Comparison of ENCODE assay signal across 34 cellular contexts in the genomic region with DNA sequence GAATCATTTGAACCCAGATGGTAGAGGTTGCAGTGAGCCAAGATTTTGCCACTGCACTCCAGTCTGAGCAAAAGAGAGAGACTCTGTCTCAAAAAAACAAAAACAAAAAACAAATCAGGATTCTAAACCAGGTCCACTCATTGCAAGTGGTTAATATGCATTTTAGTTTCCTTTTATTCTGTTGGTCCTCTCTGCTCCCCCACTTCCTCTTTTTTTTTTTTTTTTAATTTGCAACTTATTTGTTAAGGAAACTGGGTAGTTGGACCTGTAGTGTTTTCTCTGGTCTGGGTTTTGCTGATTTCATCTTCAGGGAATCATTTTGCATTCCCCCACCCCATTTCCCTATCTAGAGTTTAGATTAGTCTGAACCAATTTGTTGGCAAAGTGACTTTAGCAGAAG. TPM values are rescaled to one million over a fixed set of nuclear protein-coding genes. Genes with fewer than 3 reads are reported as not detected.
DNase-seq lines count a peak whose midpoint lies in the region; ATAC-seq, FAIRE-seq and TF ChIP-seq lines count a peak whose summit lies in the region.
"Had no signal": no experiment of that assay in that cellular context is flagged by ENCODE, and none has a peak within 500 bp of the region (broad histone marks: within the 10 kb centered on the region; RNA-seq: fewer than 3 reads in every experiment).

No MANE protein-coding gene starts in this region.

- H3K27ac Mint-ChIP-seq in memory B cell: no peak overlapping the region
- H3K27ac Mint-ChIP-seq in activated T-helper 1 cell treated with anti-CD3 and anti-CD28 coated beads, Interleukin-12 subunit alpha, Interleukin-12 subunit beta, Interleukin-2, Interleukin-4 antibody, amounts not matched to agents 30 ng/mL and 10 ng/mL and 1 ng/mL, durations not matched to agents 14 hours and 24 hours and 36 hours: no peak overlapping the region
- H3K27ac Mint-ChIP-seq: activated CD8-positive, alpha-beta memory T cell treated with anti-CD3 and anti-CD28 coated beads, Interleukin-2, amount 10 ng/mL, durations not matched to agents 7 days and 5 days; activated naive CD8-positive, alpha-beta T cell treated with anti-CD3 and anti-CD28 coated beads, Interleukin-2, amount 50 U/mL, for 24 hours; effector memory CD8-positive, alpha-beta T cell; neural progenitor cell had no signal

- DNase-seq in GM12891 (ENCODE audit: insufficient read length, low spot score) (no peak), NAMALWA (ENCODE audit: low spot score) (peak; percentile 45), SKM-1 treated with dmso at 0.1 percent for 144 hours (lab: John Stamatoyannopoulos, UW; ENCODE audit: unreplicated experiment) (peak; percentile 35), memory B cell (ENCODE audit: low spot score in 2 of 2) (no peak), NCI-H1436 (lab: John Stamatoyannopoulos, UW) (no peak)
- no peak for DNase-seq in activated T-helper 1 cell treated with anti-CD3 and anti-CD28 coated beads, Interleukin-12 subunit alpha, Interleukin-12 subunit beta, Interleukin-2, Interleukin-4 antibody, amounts not matched to agents 30 ng/mL and 10 ng/mL and 1 ng/mL, durations not matched to agents 14 hours and 24 hours and 36 hours (ENCODE audit: low spot score)
- DNase-seq: activated CD4-positive, alpha-beta T cell treated with anti-CD3 and anti-CD28 coated beads, Interleukin-2, amount 50 U/mL, for 4 hours; activated CD8-positive, alpha-beta memory T cell treated with anti-CD3 and anti-CD28 coated beads, Interleukin-2, amount 10 ng/mL, durations not matched to agents 7 days and 5 days; activated naive CD4-positive, alpha-beta T cell; activated naive CD8-positive, alpha-beta T cell treated with anti-CD3 and anti-CD28 coated beads, Interleukin-2, amount 50 U/mL, for 24 hours; activated T-cell treated with anti-CD3 and anti-CD28 coated beads, Interleukin-2, amount 50 U/mL, for 4 hours; COR-L47; cortex of kidney; DMS53; effector memory CD8-positive, alpha-beta T cell; erythroblast; HCEC 1CT; IMR-90; mesendoderm; NCI-H1436 treated with DMSO at 0.1 percent for 48 hours; NCI-H2081 treated with DMSO at 0.1 percent for 48 hours; NCI-H226; PC-9; right cardiac atrium; stimulated activated CD4-positive, alpha-beta T cell treated with anti-CD3 and anti-CD28 coated beads, Interleukin-1b, Interleukin-23, amount 100 ng/mL, for 48 hours; stimulated activated naive CD8-positive, alpha-beta T cell treated with anti-CD3 and anti-CD28 coated beads, Interleukin-15, Interleukin-2, amounts not matched to agents 100 U/mL and 50 U/mL, for 24 hours; upper lobe of right lung had no signal

- H3K36me3 Mint-ChIP-seq in memory B cell: no peaks in the 10 kb centered on the region
- no peaks in the 10 kb centered on the region for H3K36me3 Mint-ChIP-seq in activated T-helper 1 cell treated with anti-CD3 and anti-CD28 coated beads, Interleukin-12 subunit alpha, Interleukin-12 subunit beta, Interleukin-2, Interleukin-4 antibody, amounts not matched to agents 30 ng/mL and 10 ng/mL and 1 ng/mL, durations not matched to agents 14 hours and 24 hours and 36 hours (ENCODE audit: low read depth)
- H3K36me3 Mint-ChIP-seq: activated CD8-positive, alpha-beta memory T cell treated with anti-CD3 and anti-CD28 coated beads, Interleukin-2, amount 10 ng/mL, durations not matched to agents 7 days and 5 days had no signal

- no peak for TF ChIP-seq POLR2A in GM12891 (IDR thresholded peaks at IDR 0.05; ENCODE audit: low read depth, low read length)

- intact Hi-C loops in activated T-helper 1 cell treated with anti-CD3 and anti-CD28 coated beads, Interleukin-12 subunit alpha, Interleukin-12 subunit beta, Interleukin-2, Interleukin-4 antibody, amounts not matched to agents 30 ng/mL and 10 ng/mL and 1 ng/mL, durations not matched to agents 14 hours and 24 hours and 36 hours (cut with micrococcal nuclease): no loop called here

- no peak overlapping the region for H3K4me3 Mint-ChIP-seq in memory B cell
- H3K4me3 Mint-ChIP-seq in activated T-helper 1 cell treated with anti-CD3 and anti-CD28 coated beads, Interleukin-12 subunit alpha, Interleukin-12 subunit beta, Interleukin-2, Interleukin-4 antibody, amounts not matched to agents 30 ng/mL and 10 ng/mL and 1 ng/mL, durations not matched to agents 14 hours and 24 hours and 36 hours: no peak overlapping the region
- H3K4me3 Mint-ChIP-seq: activated CD8-positive, alpha-beta memory T cell treated with anti-CD3 and anti-CD28 coated beads, Interleukin-2, amount 10 ng/mL, durations not matched to agents 7 days and 5 days; activated naive CD8-positive, alpha-beta T cell treated with anti-CD3 and anti-CD28 coated beads, Interleukin-2, amount 50 U/mL, for 24 hours; activated T-cell treated with anti-CD3 and anti-CD28 coated beads, Interleukin-2, amount 50 U/mL, for 4 hours; effector memory CD8-positive, alpha-beta T cell; neural progenitor cell had no signal

- no peaks in the 10 kb centered on the region for H3K9me3 Mint-ChIP-seq in memory B cell
- no peaks in the 10 kb centered on the region for H3K9me3 Mint-ChIP-seq in activated T-helper 1 cell treated with anti-CD3 and anti-CD28 coated beads, Interleukin-12 subunit alpha, Interleukin-12 subunit beta, Interleukin-2, Interleukin-4 antibody, amounts not matched to agents 30 ng/mL and 10 ng/mL and 1 ng/mL, durations not matched to agents 14 hours and 24 hours and 36 hours
- H3K9me3 Mint-ChIP-seq: activated naive CD8-positive, alpha-beta T cell treated with anti-CD3 and anti-CD28 coated beads, Interleukin-2, amount 50 U/mL, for 24 hours; activated T-cell treated with anti-CD3 and anti-CD28 coated beads, Interleukin-2, amount 50 U/mL, for 4 hours; effector memory CD8-positive, alpha-beta T cell; neural progenitor cell had no signal

- FAIRE-seq in GM12891 (lab: Jason Lieb, UNC): no peak
- FAIRE-seq: astrocyte had no signal

- peaks cover 2% of the 10 kb centered on the region for H3K4me1 Mint-ChIP-seq in memory B cell
- no peaks in the 10 kb centered on the region for H3K4me1 Mint-ChIP-seq in activated T-helper 1 cell treated with anti-CD3 and anti-CD28 coated beads, Interleukin-12 subunit alpha, Interleukin-12 subunit beta, Interleukin-2, Interleukin-4 antibody, amounts not matched to agents 30 ng/mL and 10 ng/mL and 1 ng/mL, durations not matched to agents 14 hours and 24 hours and 36 hours (ENCODE audit: low read depth)
- H3K4me1 Mint-ChIP-seq: activated CD8-positive, alpha-beta memory T cell treated with anti-CD3 and anti-CD28 coated beads, Interleukin-2, amount 10 ng/mL, durations not matched to agents 7 days and 5 days; activated naive CD8-positive, alpha-beta T cell treated with anti-CD3 and anti-CD28 coated beads, Interleukin-2, amount 50 U/mL, for 24 hours; neural progenitor cell had no signal

- peak; percentile 55 for ATAC-seq in memory B cell (ENCODE audit: low read depth)
- ATAC-seq in HG02870 (IDR thresholded peaks at IDR 0.05; ENCODE audit: unreplicated experiment): no peak
- ATAC-seq in HG02759 (IDR thresholded peaks at IDR 0.05; ENCODE audit: unreplicated experiment): no peak
- ATAC-seq: activated CD8-positive, alpha-beta memory T cell treated with anti-CD3 and anti-CD28 coated beads, Interleukin-2, amount 10 ng/mL, durations not matched to agents 7 days and 5 days; activated naive CD8-positive, alpha-beta T cell treated with anti-CD3 and anti-CD28 coated beads, Interleukin-2, amount 50 U/mL, for 24 hours; activated T-cell treated with anti-CD3 and anti-CD28 coated beads, Interleukin-2, amount 50 U/mL, for 4 hours; effector memory CD8-positive, alpha-beta T cell; left lobe of liver; right cardiac atrium; Right ventricle myocardium inferior; stimulated activated naive CD8-positive, alpha-beta T cell treated with anti-CD3 and anti-CD28 coated beads, Interleukin-15, Interleukin-2, amounts not matched to agents 100 U/mL and 50 U/mL, for 24 hours; upper lobe of right lung had no signal

- no peaks in the 10 kb centered on the region for H3K27me3 Mint-ChIP-seq in memory B cell
- peaks cover 7% of the 10 kb centered on the region for H3K27me3 Mint-ChIP-seq in activated T-helper 1 cell treated with anti-CD3 and anti-CD28 coated beads, Interleukin-12 subunit alpha, Interleukin-12 subunit beta, Interleukin-2, Interleukin-4 antibody, amounts not matched to agents 30 ng/mL and 10 ng/mL and 1 ng/mL, durations not matched to agents 14 hours and 24 hours and 36 hours (ENCODE audit: insufficient read depth)
- H3K27me3 Mint-ChIP-seq: activated naive CD8-positive, alpha-beta T cell treated with anti-CD3 and anti-CD28 coated beads, Interleukin-2, amount 50 U/mL, for 24 hours had no signal

TF ChIP-seq in GM12891, 5 proteins besides CTCF, POLR2A, EP300 and RAD21:
- TF ChIP-seq SPI1 (IDR thresholded peaks at IDR 0.05; ENCODE audit: low read depth, low read length): peak; percentile 91
- no peak for TF ChIP-seq POU2F2 (IDR thresholded peaks at IDR 0.05; ENCODE audit: low read depth, low read length)

RNA-seq across cellular contexts. Expression of a gene that starts 14.0 kb away (rescaled TPM):
- not detected for polyA plus RNA-seq in GM12891 (2012; ENCODE audit: low read depth, missing spikeins)
- total RNA-seq in activated T-helper 1 cell treated with anti-CD3 and anti-CD28 coated beads, Interleukin-12 subunit alpha, Interleukin-12 subunit beta, Interleukin-2, Interleukin-4 antibody, amounts not matched to agents 30 ng/mL and 10 ng/mL and 1 ng/mL, durations not matched to agents 14 hours and 24 hours and 36 hours: not detected in 2 replicates
- total RNA-seq: activated CD8-positive, alpha-beta memory T cell treated with anti-CD3 and anti-CD28 coated beads, Interleukin-2, amount 10 ng/mL, durations not matched to agents 7 days and 5 days; activated T-cell treated with anti-CD3 and anti-CD28 coated beads, Interleukin-2, amount 50 U/mL, for 4 hours; G401; Right ventricle myocardium inferior had no signal

RNA-seq across cellular contexts. Expression of a gene that starts 18.4 kb away (rescaled TPM):
- 10.7 TPM for polyA plus RNA-seq in GM12891 (2012; ENCODE audit: low read depth, missing spikeins)
- total RNA-seq in activated T-helper 1 cell treated with anti-CD3 and anti-CD28 coated beads, Interleukin-12 subunit alpha, Interleukin-12 subunit beta, Interleukin-2, Interleukin-4 antibody, amounts not matched to agents 30 ng/mL and 10 ng/mL and 1 ng/mL, durations not matched to agents 14 hours and 24 hours and 36 hours: 51.8 and 55.0 TPM in 2 replicates

Comparison
In these comparisons a context has a peak if more than half of its experiments do, and no peak if none do; other contexts are left out.
1. DNase-seq: peak in NAMALWA (single experiment) and SKM-1 treated with dmso at 0.1 percent for 144 hours (single experiment); none in GM12891 (single experiment), memory B cell (0 of 2), activated T-helper 1 cell treated with anti-CD3 and anti-CD28 coated beads, Interleukin-12 subunit alpha, Interleukin-12 subunit beta, Interleukin-2, Interleukin-4 antibody, amounts not matched to agents 30 ng/mL and 10 ng/mL and 1 ng/mL, durations not matched to agents 14 hours and 24 hours and 36 hours (single experiment) and NCI-H1436 (single experiment).